ENCODE assay signal across 8 cellular contexts in genomic region chr6:106511274-106512047, GRCh38.
DNase-seq lines count a peak whose midpoint lies in the region; ATAC-seq and TF ChIP-seq lines count a peak whose summit lies in the region.

No MANE protein-coding gene starts in this region.

- no peaks in the 10 kb centered on the region for H3K27me3 Mint-ChIP-seq in Calu3 (ENCODE audit: unreplicated experiment)
- peaks cover 11% of the 10 kb centered on the region for H3K27me3 Mint-ChIP-seq in T-helper 2 cell treated with Interferon-gamma antibody and Interleukin-4, amounts not matched to agents 5 μg/mL and 100 μg/mL, for 36 hours (ENCODE audit: low read depth)

- H3K27me3 ChIP-seq in dorsolateral prefrontal cortex: peaks cover 7 to 92% (median 59%) of the 10 kb centered on the region in 45 donors
- peaks cover 5% of the 10 kb centered on the region for H3K27me3 ChIP-seq in lower lobe of right lung (ENCODE audit: low read depth)
- H3K27me3 ChIP-seq in testis: no peaks in the 10 kb centered on the region

- 0 to 1% methylated on average over 9 to 24 of the region's 29 CpGs for WGBS in testis, 2 donors

- intact Hi-C loops in Calu3 (cut with micrococcal nuclease; ENCODE audit: unreplicated experiment) (no loop called here), dorsolateral prefrontal cortex (cut with DNase I) (no loop called here), lower lobe of right lung (cut with DNase I) (no loop called here), testis (cut with DNase I; ENCODE audit: low total_unique reads) (no loop called here)

- BruUV-seq in Calu3 (replicated peaks; lab: Mats Ljungman, UMichigan): no TSS peak

- CTCF ChIA-PET in Calu3 (lab: Charles Lee) (interaction anchor here (0.6 to 2.0 kb wide), 7 partner anchors 10 to 644 kb away, joined by 3 to 12 read pairs (median 4); no protein-coding TSS in a partner anchor), HEK293 (lab: Yijun Ruan, JAX) (interaction anchor here (0.7 to 2.5 kb wide), 7 partner anchors 11 to 151 kb away, joined by 3 to 13 read pairs (median 4); partner anchors contain the start of gene CRYBG1)

- TF ChIP-seq CTCF in Calu3 (IDR thresholded peaks at IDR 0.05; ENCODE audit: unreplicated experiment) (no peak), HEK293 (tag by site-specific recombination; IDR thresholded peaks at IDR 0.05) (0 out of 2 replicates have a peak, but pooled peaks have one; percentile 16), dorsolateral prefrontal cortex (IDR thresholded peaks at IDR 0.05 in 54 of 56, conservative IDR thresholded peaks at IDR 0.05 in 2 of 56; ENCODE audit: low read depth in 1 of 56, partially characterized antibody in 56 of 56) (no peak), lower lobe of right lung (IDR thresholded peaks at IDR 0.05) (no peak), testis (IDR thresholded peaks at IDR 0.05) (no peak)

- peak overlapping the region; percentile 89 for H3K4me3 Mint-ChIP-seq in Calu3 (ENCODE audit: low read depth, unreplicated experiment)
- peak overlapping the region; percentile 89 for H3K4me3 Mint-ChIP-seq in T-helper 2 cell treated with Interferon-gamma antibody and Interleukin-4, amounts not matched to agents 5 μg/mL and 100 μg/mL, for 36 hours

- peaks cover 2% of the 10 kb centered on the region for H3K4me1 Mint-ChIP-seq in Calu3 (ENCODE audit: low read depth, unreplicated experiment)
- peaks cover 47% of the 10 kb centered on the region for H3K4me1 Mint-ChIP-seq in T-helper 2 cell treated with Interferon-gamma antibody and Interleukin-4, amounts not matched to agents 5 μg/mL and 100 μg/mL, for 36 hours (ENCODE audit: low read depth)

- H3K9me3 ChIP-seq in HEK293 (ENCODE audit: control insufficient read depth, insufficient read depth, low read depth, low read length) (no peaks in the 10 kb centered on the region), lower lobe of right lung (no peaks in the 10 kb centered on the region), testis (no peaks in the 10 kb centered on the region)

- POLR2A ChIA-PET in HEK293 (lab: Yijun Ruan, JAX): interaction anchor here (0.7 to 1.5 kb wide), 3 partner anchors 11 to 33 kb away, joined by 3 to 4 read pairs (median 4); no protein-coding TSS in a partner anchor

- H3K36me3 Mint-ChIP-seq in Calu3 (ENCODE audit: insufficient read depth, unreplicated experiment): peaks cover 60% of the 10 kb centered on the region
- peaks cover 1% of the 10 kb centered on the region for H3K36me3 Mint-ChIP-seq in T-helper 2 cell treated with Interferon-gamma antibody and Interleukin-4, amounts not matched to agents 5 μg/mL and 100 μg/mL, for 36 hours (ENCODE audit: low read depth)

- H3K27ac ChIP-seq in HEK293 (ENCODE audit: extremely low read depth, low read depth, low read length) (no peak overlapping the region; the same call in 1 of the 2 replicates), dorsolateral prefrontal cortex (peak overlapping the region in 4 of 59 donors; percentile 43 to 69 (median 60)), lower lobe of right lung (peak overlapping the region; percentile 96), testis (no peak overlapping the region)

- H3K36me3 ChIP-seq in HEK293 (ENCODE audit: control insufficient read depth in 2 of 2, insufficient read depth in 1 of 2, low read length in 2 of 2) (no peaks in the 10 kb centered on the region), lower lobe of right lung (no peaks in the 10 kb centered on the region), testis (ENCODE audit: low read depth, missing control alignments) (no peaks in the 10 kb centered on the region)

- peak overlapping the region; percentile 73 for H3K27ac Mint-ChIP-seq in Calu3 (ENCODE audit: unreplicated experiment)
- H3K27ac Mint-ChIP-seq in T-helper 2 cell treated with Interferon-gamma antibody and Interleukin-4, amounts not matched to agents 5 μg/mL and 100 μg/mL, for 36 hours: peak overlapping the region; percentile 94

- peak; percentile 46 for DNase-seq in Calu3
- DNase-seq in T-helper 2 cell treated with Interferon-gamma antibody and Interleukin-4, amounts not matched to agents 5 μg/mL and 100 μg/mL, for 36 hours (ENCODE audit: low spot score): peak; percentile 41
- DNase-seq in dorsolateral prefrontal cortex: no peak
- DNase-seq in lower lobe of right lung: peak; percentile 61
- DNase-seq in testis: no peak
- no peak for DNase-seq in cortex of kidney (lab: John Stamatoyannopoulos, UW)
- DNase-seq in NCI-H2196 treated with DMSO at 0.1 percent for 48 hours (lab: John Stamatoyannopoulos, UW; ENCODE audit: unreplicated experiment): no peak

- H3K4me3 ChIP-seq in HEK293 (ENCODE audit: low read depth, low read length) (peak overlapping the region; percentile 54), dorsolateral prefrontal cortex (peak overlapping the region; percentile 36 to 83 (median 65)), lower lobe of right lung (peak overlapping the region; percentile 84), testis (peak overlapping the region; percentile 70 to 77)

- H3K4me1 ChIP-seq in HEK293 (ENCODE audit: control insufficient read depth, insufficient read depth, low read length): no peaks in the 10 kb centered on the region
- peaks cover 58% of the 10 kb centered on the region for H3K4me1 ChIP-seq in lower lobe of right lung
- H3K4me1 ChIP-seq in testis: peaks cover 18% of the 10 kb centered on the region

- no peak for TF ChIP-seq POLR2A in testis (IDR thresholded peaks at IDR 0.05)

- peak; percentile 45 to 52 for ATAC-seq in lower lobe of right lung

- no peaks in the 10 kb centered on the region for H3K9me3 Mint-ChIP-seq in Calu3 (ENCODE audit: low read depth, unreplicated experiment)
- H3K9me3 Mint-ChIP-seq in T-helper 2 cell treated with Interferon-gamma antibody and Interleukin-4, amounts not matched to agents 5 μg/mL and 100 μg/mL, for 36 hours: no peaks in the 10 kb centered on the region

TF ChIP-seq in HEK293, 187 proteins besides CTCF, POLR2A, EP300 and RAD21 (continues in another document):
- TF ChIP-seq IKZF3 (tag by site-specific recombination; IDR thresholded peaks at IDR 0.05) (0 out of 2 replicates have a peak, but pooled peaks have one; percentile 12), ZNF423 (tag by site-specific recombination; IDR thresholded peaks at IDR 0.05) (no peak), ZNF324 (tag by site-specific recombination; IDR thresholded peaks at IDR 0.05) (no peak), PRDM4 (tag by site-specific recombination; IDR thresholded peaks at IDR 0.05) (no peak), ZNF501 (tag by site-specific recombination; IDR thresholded peaks at IDR 0.05) (no peak), REPIN1 (tag by site-specific recombination; IDR thresholded peaks at IDR 0.05; ENCODE audit: low read depth) (no peak), ZNF202 (tag by site-specific recombination; IDR thresholded peaks at IDR 0.05; ENCODE audit: borderline replicate concordance) (no peak), ZNF394 (tag by site-specific recombination; IDR thresholded peaks at IDR 0.05; ENCODE audit: borderline replicate concordance) (no peak), ZNF558 (tag by site-specific recombination; IDR thresholded peaks at IDR 0.05) (no peak), ZNF121 (tag by site-specific recombination; IDR thresholded peaks at IDR 0.05) (no peak), ZNF404 (tag by site-specific recombination; IDR thresholded peaks at IDR 0.05) (no peak), BCL11B (tag by site-specific recombination; IDR thresholded peaks at IDR 0.05; ENCODE audit: low read depth) (no peak), SALL2 (tag by site-specific recombination; IDR thresholded peaks at IDR 0.05; ENCODE audit: borderline replicate concordance) (no peak)
- TF ChIP-seq, protein P1, sequence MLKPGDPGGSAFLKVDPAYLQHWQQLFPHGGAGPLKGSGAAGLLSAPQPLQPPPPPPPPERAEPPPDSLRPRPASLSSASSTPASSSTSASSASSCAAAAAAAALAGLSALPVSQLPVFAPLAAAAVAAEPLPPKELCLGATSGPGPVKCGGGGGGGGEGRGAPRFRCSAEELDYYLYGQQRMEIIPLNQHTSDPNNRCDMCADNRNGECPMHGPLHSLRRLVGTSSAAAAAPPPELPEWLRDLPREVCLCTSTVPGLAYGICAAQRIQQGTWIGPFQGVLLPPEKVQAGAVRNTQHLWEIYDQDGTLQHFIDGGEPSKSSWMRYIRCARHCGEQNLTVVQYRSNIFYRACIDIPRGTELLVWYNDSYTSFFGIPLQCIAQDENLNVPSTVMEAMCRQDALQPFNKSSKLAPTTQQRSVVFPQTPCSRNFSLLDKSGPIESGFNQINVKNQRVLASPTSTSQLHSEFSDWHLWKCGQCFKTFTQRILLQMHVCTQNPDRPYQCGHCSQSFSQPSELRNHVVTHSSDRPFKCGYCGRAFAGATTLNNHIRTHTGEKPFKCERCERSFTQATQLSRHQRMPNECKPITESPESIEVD (tag by site-specific recombination; IDR thresholded peaks at IDR 0.05): no peak

Comparison
In these comparisons a context has a peak if more than half of its experiments do, and no peak if none do; other contexts are left out.
1. DNase-seq: peak in Calu3 (single experiment), T-helper 2 cell treated with Interferon-gamma antibody and Interleukin-4, amounts not matched to agents 5 μg/mL and 100 μg/mL, for 36 hours (single experiment) and lower lobe of right lung (single experiment); none in dorsolateral prefrontal cortex (0 of 10), testis (single experiment), cortex of kidney (single experiment) and NCI-H2196 treated with DMSO at 0.1 percent for 48 hours (single experiment).
2. Peak in every context shown above with its lines, with median percentiles within 50 percentile points of each other: H3K4me3 ChIP-seq.